ENCODE assay signal across 7 cellular contexts in the genomic region with DNA sequence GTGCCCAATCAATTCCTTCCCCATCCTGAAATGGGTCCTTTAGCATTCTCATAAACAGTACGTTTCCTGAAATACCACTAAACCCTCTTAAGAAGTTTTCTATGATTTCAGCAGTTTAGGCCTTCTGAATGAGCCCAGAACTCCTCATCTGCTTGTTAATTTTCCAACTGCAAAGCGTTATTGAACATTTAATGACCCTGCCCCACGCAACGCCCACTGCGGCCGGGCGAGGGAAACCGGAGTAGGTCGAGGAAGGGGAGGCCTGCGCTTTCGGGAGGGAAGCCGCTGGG. TPM values are rescaled to one million over a fixed set of nuclear protein-coding genes. Genes with fewer than 3 reads are reported as not detected.
DNase-seq lines count a peak whose midpoint lies in the region; ATAC-seq, FAIRE-seq and TF ChIP-seq lines count a peak whose summit lies in the region.

No MANE protein-coding gene starts in this region.

- H3K4me1 ChIP-seq in HUES48 (ENCODE audit: control insufficient read depth, insufficient read depth, low read length) (peaks cover 16% of the 10 kb centered on the region), iPS-20b (ENCODE audit: insufficient read depth, low read length) (peaks cover 4% of the 10 kb centered on the region; the same call in 1 of the 2 replicates), stomach smooth muscle (ENCODE audit: control insufficient read depth, insufficient read depth, low read length) (peaks cover 4% of the 10 kb centered on the region)

- no peak for FAIRE-seq in GM12891 (lab: Jason Lieb, UNC)

- no peaks in the 10 kb centered on the region for H3K9me3 Mint-ChIP-seq in activated naive CD8-positive, alpha-beta T cell treated with anti-CD3 and anti-CD28 coated beads for 36 hours

- H3K9me3 ChIP-seq in HUES48 (ENCODE audit: control insufficient read depth, insufficient read depth, low read length) (no peaks in the 10 kb centered on the region; the same call in 1 of the 2 replicates), iPS-20b (ENCODE audit: insufficient read depth, low read depth, low read length) (no peaks in the 10 kb centered on the region), stomach smooth muscle (ENCODE audit: control insufficient read depth in 2 of 2, low read length in 2 of 2) (no peaks in the 10 kb centered on the region)

- H3K4me3 ChIP-seq in HUES48 (ENCODE audit: low read depth, low read length): peak overlapping the region; percentile 97
- H3K4me3 ChIP-seq in iPS-20b (ENCODE audit: low read length): peak overlapping the region; percentile 83
- H3K4me3 ChIP-seq in stomach smooth muscle (ENCODE audit: low read length in 2 of 2): peak overlapping the region; percentile 94 to 95

- H3K27me3 Mint-ChIP-seq in activated naive CD8-positive, alpha-beta T cell treated with anti-CD3 and anti-CD28 coated beads for 36 hours: no peaks in the 10 kb centered on the region

- H3K36me3 Mint-ChIP-seq in activated naive CD8-positive, alpha-beta T cell treated with anti-CD3 and anti-CD28 coated beads for 36 hours: peaks cover 1% of the 10 kb centered on the region

- H3K27me3 ChIP-seq in HUES48 (ENCODE audit: control insufficient read depth, insufficient read depth, low read length): no peaks in the 10 kb centered on the region
- H3K27me3 ChIP-seq in iPS-20b (ENCODE audit: insufficient read depth, low read length): no peaks in the 10 kb centered on the region
- no peaks in the 10 kb centered on the region for H3K27me3 ChIP-seq in stomach smooth muscle (ENCODE audit: control insufficient read depth in 1 of 2, insufficient read depth in 2 of 2, low read length in 2 of 2)

- no peak for ATAC-seq in GM21717 (IDR thresholded peaks at IDR 0.05; ENCODE audit: unreplicated experiment)

- H3K27ac ChIP-seq in HUES48 (ENCODE audit: low read depth, low read length) (peak overlapping the region; percentile 84), iPS-20b (ENCODE audit: low read length) (no peak overlapping the region), stomach smooth muscle (ENCODE audit: low read length) (peak overlapping the region; percentile 90)

- H3K27ac Mint-ChIP-seq in activated naive CD8-positive, alpha-beta T cell treated with anti-CD3 and anti-CD28 coated beads for 36 hours: peak overlapping the region; percentile 95

- H3K36me3 ChIP-seq in HUES48 (ENCODE audit: control insufficient read depth, insufficient read depth, low read length) (no peaks in the 10 kb centered on the region), iPS-20b (ENCODE audit: insufficient read depth, low read depth, low read length) (no peaks in the 10 kb centered on the region), stomach smooth muscle (ENCODE audit: control insufficient read depth in 2 of 2, insufficient read depth in 2 of 2, low read length in 2 of 2) (no peaks in the 10 kb centered on the region)

- no peak for DNase-seq in activated naive CD8-positive, alpha-beta T cell treated with anti-CD3 and anti-CD28 coated beads for 36 hours
- no peak for DNase-seq in superior temporal gyrus (ENCODE audit: extremely low spot score)
- no peak for DNase-seq in GM12891 (ENCODE audit: insufficient read length, low spot score)

- TF ChIP-seq POLR2A in GM12891 (IDR thresholded peaks at IDR 0.05; ENCODE audit: low read depth, low read length): no peak

- peak overlapping the region; percentile 100 for H3K4me3 Mint-ChIP-seq in activated naive CD8-positive, alpha-beta T cell treated with anti-CD3 and anti-CD28 coated beads for 36 hours

- H3K4me1 Mint-ChIP-seq in activated naive CD8-positive, alpha-beta T cell treated with anti-CD3 and anti-CD28 coated beads for 36 hours: peaks cover 19% of the 10 kb centered on the region

- H3K9ac ChIP-seq in HUES48 (ENCODE audit: low read depth, low read length): peak overlapping the region; percentile 46
- H3K9ac ChIP-seq in iPS-20b (ENCODE audit: low read depth, low read length): peak overlapping the region; percentile 69; the same call in 1 of the 2 replicates
- H3K9ac ChIP-seq in stomach smooth muscle (ENCODE audit: low read length in 2 of 2): peak overlapping the region; percentile 92 to 94

TF ChIP-seq in GM12891, 5 proteins besides CTCF, POLR2A, EP300 and RAD21:
- TF ChIP-seq SPI1 (IDR thresholded peaks at IDR 0.05; ENCODE audit: low read depth, low read length) (no peak), POU2F2 (IDR thresholded peaks at IDR 0.05; ENCODE audit: low read depth, low read length) (no peak), TAF1 (IDR thresholded peaks at IDR 0.05; ENCODE audit: low read depth, low read length) (no peak)
TF ChIP-seq in GM12891: peak in this region for 0.

RNA-seq across cellular contexts. Expression of a gene that starts 0.6 kb away (rescaled TPM):
- total RNA-seq in activated naive CD8-positive, alpha-beta T cell treated with anti-CD3 and anti-CD28 coated beads for 36 hours: 1 to 10 TPM; 8.8 to 9.4 TPM
- 0.72 TPM for polyA plus RNA-seq in GM12891 (2012; ENCODE audit: low read depth, missing spikeins)
